Comparison of ENCODE assay signal across 13 cellular contexts in the genomic region with DNA sequence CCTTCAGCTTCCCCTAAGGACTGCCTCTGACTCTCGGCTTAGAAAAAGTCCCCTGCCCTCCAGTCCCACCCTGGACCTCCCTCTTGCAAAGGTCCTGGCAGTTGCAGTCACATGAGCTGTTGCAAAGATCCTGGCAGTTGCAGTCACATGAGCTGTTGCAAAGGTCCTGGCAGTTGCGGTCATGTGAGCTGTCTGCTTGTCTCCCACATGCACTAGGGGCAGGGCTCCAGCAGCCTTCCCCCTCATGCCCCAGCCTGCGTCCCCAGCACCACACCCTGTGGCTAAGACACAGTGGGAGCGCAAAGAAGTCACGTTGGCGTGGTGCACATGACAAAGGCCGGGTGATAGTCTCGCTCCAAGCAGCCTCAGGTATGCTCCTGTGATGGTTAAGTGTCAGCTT.
DNase-seq lines count a peak whose midpoint lies in the region; ATAC-seq, FAIRE-seq and TF ChIP-seq lines count a peak whose summit lies in the region.
"Had no signal": no experiment of that assay in that cellular context is flagged by ENCODE, and none has a peak within 500 bp of the region (broad histone marks: within the 10 kb centered on the region; RNA-seq: fewer than 3 reads in every experiment).

No MANE protein-coding gene starts in this region.

- TF ChIP-seq POLR2A in H1 (IDR thresholded peaks at IDR 0.05; ENCODE audit: control extremely low read depth in 1 of 2, low read depth in 2 of 2, low read length in 2 of 2), result no peak
- TF ChIP-seq POLR2A in prostate gland (IDR thresholded peaks at IDR 0.05), result no peak

- H3K79me2 ChIP-seq in H1 (ENCODE audit: control insufficient read depth in 1 of 2, insufficient read depth in 2 of 2, low read length in 2 of 2), result no peaks in the 10 kb centered on the region
- no peaks in the 10 kb centered on the region for H3K79me2 ChIP-seq in GM23248 (ENCODE audit: insufficient read depth)

- no peak for TF ChIP-seq CTCF in H1 (IDR thresholded peaks at IDR 0.05; ENCODE audit: control extremely low read depth in 1 of 3, insufficient read depth in 1 of 3, low read depth in 1 of 3, low read length in 3 of 3)
- no peak for TF ChIP-seq CTCF in nephron progenitor cell (IDR thresholded peaks at IDR 0.05)
- TF ChIP-seq CTCF in prostate gland (IDR thresholded peaks at IDR 0.05), result no peak

- no peaks in the 10 kb centered on the region for H3K23me2 ChIP-seq in H1 (ENCODE audit: low read depth, low read length)

- H3K4ac ChIP-seq in H1 (replicated peaks; ENCODE audit: insufficient read length, low read depth, low read length), result no peak overlapping the region

- H3K9me3 Mint-ChIP-seq in stimulated activated naive CD8-positive, alpha-beta T cell treated with anti-CD3 and anti-CD28 coated beads, Interleukin-15, Interleukin-2, amounts not matched to agents 100 ng/mL and 50 ng/mL, for 24 hours, result no peaks in the 10 kb centered on the region
- no peaks in the 10 kb centered on the region for H3K9me3 Mint-ChIP-seq in stimulated activated naive CD8-positive, alpha-beta T cell treated with anti-CD3 and anti-CD28 coated beads, Interleukin-15, amount 100 ng/mL, for 72 hours
- H3K9me3 Mint-ChIP-seq in nephron progenitor cell, result peaks cover 23% of the 10 kb centered on the region

- no peak overlapping the region for H3K9ac ChIP-seq in H1 (replicated peaks in 1 of 4; ENCODE audit: extremely low read depth in 1 of 4, low read depth in 3 of 4, low read length in 3 of 4)
- no peak overlapping the region for H3K9ac ChIP-seq in GM23248
- H3K9ac ChIP-seq: BLaER1 treated with 17β-estradiol and CSF1 and Interleukin-3, amounts not matched to agents 10 nM and 100 nM had no signal

- H2AFZ ChIP-seq in H1 (ENCODE audit: low read length), result no peak overlapping the region; the same call in 1 of the 2 replicates
- H2AFZ ChIP-seq in GM23248, result no peak overlapping the region

- intact Hi-C loops in prostate gland (cut with DNase I), result no loop called here

- H3F3A ChIP-seq in GM23248 (ENCODE audit: insufficient read depth), result no peaks in the 10 kb centered on the region

- H4K91ac ChIP-seq in H1 (replicated peaks; ENCODE audit: insufficient read length, low read length), result no peak overlapping the region

- no peak overlapping the region; the same call in 1 of the 2 replicates for H4K8ac ChIP-seq in H1 (ENCODE audit: extremely low read depth, insufficient read depth, low read length)

- H3K4me1 ChIP-seq in H1 (replicated peaks in 1 of 4; ENCODE audit: control insufficient read depth in 3 of 4, insufficient read depth in 4 of 4, low read length in 3 of 4) (no peaks in the 10 kb centered on the region), GM23248 (ENCODE audit: insufficient read depth) (no peaks in the 10 kb centered on the region), prostate gland (replicated peaks) (no peaks in the 10 kb centered on the region)
- H3K4me1 ChIP-seq: BLaER1 treated with 17β-estradiol and CSF1 and Interleukin-3, amounts not matched to agents 10 nM and 100 nM had no signal

- H3K4me3 ChIP-seq in H1 (ENCODE audit: extremely low read depth in 1 of 4, insufficient read depth in 2 of 4, low read depth in 3 of 4, low read length in 4 of 4), result no peak overlapping the region
- H3K4me3 ChIP-seq in GM23248, result no peak overlapping the region
- H3K4me3 ChIP-seq in prostate gland, result no peak overlapping the region
- H3K4me3 ChIP-seq: BLaER1 treated with 17β-estradiol and CSF1 and Interleukin-3, amounts not matched to agents 10 nM and 100 nM had no signal

- 85% methylated on average over 8 of the region's 8 CpGs; no CpG with 5 or more reads in 1 of the 2 experiments for WGBS in H1 (ENCODE audit: extremely low coverage in 1 of 2, insufficient coverage in 1 of 2, insufficient read length in 1 of 2, insufficient replicate concordance in 2 of 2, low coverage in 1 of 2, low lambda C conversion rate in 2 of 2, missing lambda C conversion rate in 1 of 2), 2 experiments
- WGBS in GM23248 (ENCODE audit: low coverage in 1 of 2, low lambda C conversion rate in 2 of 2, missing lambda C conversion rate in 2 of 2), 2 experiments, result 81 to 87% methylated on average over 8 of the region's 8 CpGs
- WGBS in prostate gland, result 96% methylated on average over 4 of the region's 8 CpGs

- no peak for TF ChIP-seq EP300 in H1 (IDR thresholded peaks at IDR 0.05; ENCODE audit: borderline replicate concordance in 1 of 2, low read depth in 2 of 2, low read length in 2 of 2)

- in situ Hi-C loops in GM23248 (cut with MboI), result no loop called here

- no peak overlapping the region for H4K5ac ChIP-seq in H1 (ENCODE audit: insufficient read length, low read depth, low read length)

- no peak overlapping the region for H2BK15ac ChIP-seq in H1 (ENCODE audit: low read length)

- no peak for ATAC-seq in stimulated activated naive CD8-positive, alpha-beta T cell treated with anti-CD3 and anti-CD28 coated beads, Interleukin-15, amount 100 ng/mL, for 72 hours
- no peak for ATAC-seq in HG02973 (IDR thresholded peaks at IDR 0.05; ENCODE audit: unreplicated experiment)

- H4K20me1 ChIP-seq in H1 (replicated peaks in 1 of 2; ENCODE audit: control insufficient read depth in 1 of 2, insufficient read depth in 2 of 2, low read length in 2 of 2) (no peaks in the 10 kb centered on the region), GM23248 (ENCODE audit: insufficient read depth) (no peaks in the 10 kb centered on the region)
- H4K20me1 ChIP-seq: BLaER1 treated with 17β-estradiol and CSF1 and Interleukin-3, amounts not matched to agents 10 nM and 100 nM had no signal

- H3K79me1 ChIP-seq in H1 (ENCODE audit: low read depth, low read length), result no peaks in the 10 kb centered on the region

- no peaks in the 10 kb centered on the region; a peak in 1 of 4 replicates for H3K9me3 ChIP-seq in H1 (ENCODE audit: insufficient read depth in 2 of 2, low read depth in 1 of 2, low read length in 1 of 2)
- H3K9me3 ChIP-seq in GM23248 (ENCODE audit: low read depth), result no peaks in the 10 kb centered on the region
- H3K9me3 ChIP-seq in prostate gland, result no peaks in the 10 kb centered on the region

- no peaks in the 10 kb centered on the region for H3K27me3 Mint-ChIP-seq in stimulated activated naive CD8-positive, alpha-beta T cell treated with anti-CD3 and anti-CD28 coated beads, Interleukin-15, Interleukin-2, amounts not matched to agents 100 ng/mL and 50 ng/mL, for 24 hours
- H3K27me3 Mint-ChIP-seq in stimulated activated naive CD8-positive, alpha-beta T cell treated with anti-CD3 and anti-CD28 coated beads, Interleukin-15, amount 100 ng/mL, for 72 hours, result no peaks in the 10 kb centered on the region
- no peaks in the 10 kb centered on the region for H3K27me3 Mint-ChIP-seq in nephron progenitor cell (ENCODE audit: low read depth, poor library complexity)
- H3K27me3 Mint-ChIP-seq: CD4-positive, CD25-positive, alpha-beta regulatory T cell had no signal

- POLR2A ChIA-PET in H1 (lab: Charles Lee; ENCODE audit: partially characterized antibody), result no interaction called here

- H3K27ac ChIP-seq in H1 (ENCODE audit: low read depth, low read length) (no peak overlapping the region), GM23248 (no peak overlapping the region), prostate gland (no peak overlapping the region)
- H3K27ac ChIP-seq: BLaER1 treated with 17β-estradiol and CSF1 and Interleukin-3, amounts not matched to agents 10 nM and 100 nM had no signal

- no peak overlapping the region for H3K56ac ChIP-seq in H1 (replicated peaks; ENCODE audit: insufficient read length, low read depth, low read length)

- no peak overlapping the region for H2AK5ac ChIP-seq in H1 (ENCODE audit: low read depth, low read length)

- DNase-seq in stimulated activated naive CD8-positive, alpha-beta T cell treated with anti-CD3 and anti-CD28 coated beads, Interleukin-15, amount 100 ng/mL, for 72 hours, result no peak
- DNase-seq in H1 (ENCODE audit: low read depth in 1 of 2, low spot score in 2 of 2), result peak in 1 of 2 experiments; percentile 37
- no peak for DNase-seq in nephron progenitor cell
- no peak for DNase-seq in GM23248
- no peak for DNase-seq in prostate gland (ENCODE audit: low spot score)
- DNase-seq: ACHN; Calu3; CD4-positive, CD25-positive, alpha-beta regulatory T cell; DMS 273 treated with DMSO at 0.1 percent for 48 hours; H9 had no signal

- H3K36me3 ChIP-seq in H1 (ENCODE audit: control insufficient read depth in 2 of 4, insufficient read depth in 4 of 4, low read length in 3 of 4) (no peaks in the 10 kb centered on the region), GM23248 (ENCODE audit: low read depth) (no peaks in the 10 kb centered on the region), prostate gland (no peaks in the 10 kb centered on the region)
- H3K36me3 ChIP-seq: BLaER1 treated with 17β-estradiol and CSF1 and Interleukin-3, amounts not matched to agents 10 nM and 100 nM had no signal

- H2BK12ac ChIP-seq in H1 (ENCODE audit: low read depth, low read length), result no peak overlapping the region

- no peaks in the 10 kb centered on the region for H3K27me3 ChIP-seq in H1 (replicated peaks in 1 of 4; ENCODE audit: control insufficient read depth in 3 of 4, extremely low read depth in 1 of 4, insufficient read depth in 3 of 4, low read length in 3 of 4)
- H3K27me3 ChIP-seq in GM23248 (replicated peaks; ENCODE audit: insufficient read depth), result no peaks in the 10 kb centered on the region
- no peaks in the 10 kb centered on the region for H3K27me3 ChIP-seq in prostate gland (replicated peaks; ENCODE audit: insufficient read depth)
- H3K27me3 ChIP-seq: BLaER1 treated with 17β-estradiol and CSF1 and Interleukin-3, amounts not matched to agents 10 nM and 100 nM had no signal

- no peak for TF ChIP-seq RAD21 in H1 (IDR thresholded peaks at IDR 0.05 in 1 of 2, conservative IDR thresholded peaks at IDR 0.05 in 1 of 2; ENCODE audit: low read depth in 2 of 2, low read length in 2 of 2)

- H3K18ac ChIP-seq in H1 (ENCODE audit: extremely low read depth, low read length), result no peak overlapping the region

- peak overlapping the region; percentile 8 for H3K27ac Mint-ChIP-seq in stimulated activated naive CD8-positive, alpha-beta T cell treated with anti-CD3 and anti-CD28 coated beads, Interleukin-15, Interleukin-2, amounts not matched to agents 100 ng/mL and 50 ng/mL, for 24 hours
- no peak overlapping the region for H3K27ac Mint-ChIP-seq in stimulated activated naive CD8-positive, alpha-beta T cell treated with anti-CD3 and anti-CD28 coated beads, Interleukin-15, amount 100 ng/mL, for 72 hours
- H3K27ac Mint-ChIP-seq in nephron progenitor cell, result peak overlapping the region; percentile 68

- no peaks in the 10 kb centered on the region for H3K9me2 ChIP-seq in GM23248 (ENCODE audit: insufficient read depth)

- H2BK5ac ChIP-seq in H1 (ENCODE audit: low read depth, low read length), result no peak overlapping the region

- no peaks in the 10 kb centered on the region for H3K4me1 Mint-ChIP-seq in stimulated activated naive CD8-positive, alpha-beta T cell treated with anti-CD3 and anti-CD28 coated beads, Interleukin-15, Interleukin-2, amounts not matched to agents 100 ng/mL and 50 ng/mL, for 24 hours (ENCODE audit: low read depth)
- H3K4me1 Mint-ChIP-seq in stimulated activated naive CD8-positive, alpha-beta T cell treated with anti-CD3 and anti-CD28 coated beads, Interleukin-15, amount 100 ng/mL, for 72 hours, result no peaks in the 10 kb centered on the region
- peaks cover 13% of the 10 kb centered on the region for H3K4me1 Mint-ChIP-seq in nephron progenitor cell

- H2BK20ac ChIP-seq in H1 (ENCODE audit: low read length), result no peak overlapping the region

- H3K14ac ChIP-seq in H1 (ENCODE audit: insufficient read length), result no peak overlapping the region

- no peak overlapping the region for H2BK120ac ChIP-seq in H1 (replicated peaks; ENCODE audit: low read depth, low read length)

- H3K4me3 Mint-ChIP-seq in stimulated activated naive CD8-positive, alpha-beta T cell treated with anti-CD3 and anti-CD28 coated beads, Interleukin-15, Interleukin-2, amounts not matched to agents 100 ng/mL and 50 ng/mL, for 24 hours, result no peak overlapping the region
- no peak overlapping the region for H3K4me3 Mint-ChIP-seq in stimulated activated naive CD8-positive, alpha-beta T cell treated with anti-CD3 and anti-CD28 coated beads, Interleukin-15, amount 100 ng/mL, for 72 hours
- no peak overlapping the region for H3K4me3 Mint-ChIP-seq in nephron progenitor cell
- H3K4me3 Mint-ChIP-seq: CD4-positive, CD25-positive, alpha-beta regulatory T cell; H9 had no signal

- CTCF ChIA-PET in H1 (lab: Charles Lee; ENCODE audit: partially characterized antibody), result interaction anchor here (0.6 kb wide), 1 partner anchor 129 kb away, joined by 3 read pairs; no protein-coding TSS in a partner anchor

- FAIRE-seq in H1 (lab: Jason Lieb, UNC), result no peak

- H3K4me2 ChIP-seq in H1 (ENCODE audit: insufficient read depth in 1 of 2, low read depth in 2 of 2, low read length in 2 of 2) (no peak overlapping the region), GM23248 (ENCODE audit: unreplicated experiment) (no peak overlapping the region)
- H3K4me2 ChIP-seq: BLaER1 treated with 17β-estradiol and CSF1 and Interleukin-3, amounts not matched to agents 10 nM and 100 nM had no signal

- H3K23ac ChIP-seq in H1 (ENCODE audit: insufficient read length), result no peak overlapping the region

- H3K36me3 Mint-ChIP-seq in stimulated activated naive CD8-positive, alpha-beta T cell treated with anti-CD3 and anti-CD28 coated beads, Interleukin-15, Interleukin-2, amounts not matched to agents 100 ng/mL and 50 ng/mL, for 24 hours (ENCODE audit: low read depth), result no peaks in the 10 kb centered on the region
- peaks cover 6% of the 10 kb centered on the region for H3K36me3 Mint-ChIP-seq in nephron progenitor cell (ENCODE audit: low read depth)
- H3K36me3 Mint-ChIP-seq: CD4-positive, CD25-positive, alpha-beta regulatory T cell had no signal

Comparison
In these comparisons a context has a peak if more than half of its experiments do, and no peak if none do; other contexts are left out.
1. H3K27ac Mint-ChIP-seq: peak in stimulated activated naive CD8-positive, alpha-beta T cell treated with anti-CD3 and anti-CD28 coated beads, Interleukin-15, Interleukin-2, amounts not matched to agents 100 ng/mL and 50 ng/mL, for 24 hours (single experiment) and nephron progenitor cell (single experiment); none in stimulated activated naive CD8-positive, alpha-beta T cell treated with anti-CD3 and anti-CD28 coated beads, Interleukin-15, amount 100 ng/mL, for 72 hours (0 of 2).